In genomic region chr20:5674176-5674660, GRCh38 we compare ENCODE assay signal across 10 cellular contexts.
DNase-seq lines count a peak whose midpoint lies in the region; ATAC-seq and TF ChIP-seq lines count a peak whose summit lies in the region.
"Had no signal": no experiment of that assay in that cellular context is flagged by ENCODE, and none has a peak within 500 bp of the region (broad histone marks: within the 10 kb centered on the region; RNA-seq: fewer than 3 reads in every experiment).

No MANE protein-coding gene starts in this region.

- no peak overlapping the region for H3K4me3 Mint-ChIP-seq in activated CD8-positive, alpha-beta T cell treated with anti-CD3 and anti-CD28 coated beads for 36 hours
- H3K4me3 Mint-ChIP-seq in endothelial cell (ENCODE audit: unreplicated experiment) = no peak overlapping the region

- CTCF ChIA-PET in activated CD8-positive, alpha-beta T cell treated with anti-CD3 and anti-CD28 coated beads for 36 hours (lab: Charles Lee) = interaction anchor here (1.3 kb wide), 1 partner anchor 106 kb away, joined by 3 read pairs; no protein-coding TSS in a partner anchor

- no peak for TF ChIP-seq CTCF in activated CD8-positive, alpha-beta T cell treated with anti-CD3 and anti-CD28 coated beads for 36 hours (IDR thresholded peaks at IDR 0.05)
- no peak for TF ChIP-seq CTCF in endothelial cell (IDR thresholded peaks at IDR 0.05; ENCODE audit: unreplicated experiment)

- no peaks in the 10 kb centered on the region for H3K36me3 Mint-ChIP-seq in activated CD8-positive, alpha-beta T cell treated with anti-CD3 and anti-CD28 coated beads for 36 hours (ENCODE audit: low read depth)
- no peaks in the 10 kb centered on the region for H3K36me3 Mint-ChIP-seq in endothelial cell (ENCODE audit: low read depth, unreplicated experiment)

- H3K4me1 Mint-ChIP-seq in activated CD8-positive, alpha-beta T cell treated with anti-CD3 and anti-CD28 coated beads for 36 hours (ENCODE audit: low read depth) = peaks cover 14% of the 10 kb centered on the region
- peaks cover 6% of the 10 kb centered on the region for H3K4me1 Mint-ChIP-seq in endothelial cell (ENCODE audit: unreplicated experiment)

- intact Hi-C loops in activated CD8-positive, alpha-beta T cell treated with anti-CD3 and anti-CD28 coated beads for 36 hours (cut with micrococcal nuclease) = no loop called here

- no peaks in the 10 kb centered on the region for H3K9me3 Mint-ChIP-seq in activated CD8-positive, alpha-beta T cell treated with anti-CD3 and anti-CD28 coated beads for 36 hours
- no peaks in the 10 kb centered on the region for H3K9me3 Mint-ChIP-seq in endothelial cell (ENCODE audit: unreplicated experiment)

- ATAC-seq in GM18519 (IDR thresholded peaks at IDR 0.05; ENCODE audit: low FRiP score, unreplicated experiment) (peak; percentile 92), GM21723 (IDR thresholded peaks at IDR 0.05; ENCODE audit: unreplicated experiment) (peak; percentile 92)
- peak; percentile 93 for ATAC-seq in activated CD8-positive, alpha-beta T cell treated with anti-CD3 and anti-CD28 coated beads for 36 hours
- ATAC-seq: Panc1 had no signal

- H3K27ac Mint-ChIP-seq in activated CD8-positive, alpha-beta T cell treated with anti-CD3 and anti-CD28 coated beads for 36 hours = peak overlapping the region; percentile 66
- no peak overlapping the region for H3K27ac Mint-ChIP-seq in endothelial cell (ENCODE audit: unreplicated experiment)

- DNase-seq in KG1 (lab: John Stamatoyannopoulos, UW) = peak; percentile 22
- DNase-seq in activated CD8-positive, alpha-beta T cell treated with anti-CD3 and anti-CD28 coated beads for 36 hours = peak; percentile 44
- DNase-seq in stimulated activated CD4-positive, alpha-beta T cell treated with anti-CD3 and anti-CD28 coated beads, Interleukin-1b, Interleukin-23, amount 100 ng/mL, for 48 hours = peak; percentile 38
- no peak for DNase-seq in endothelial cell (ENCODE audit: low spot score)
- DNase-seq in foreskin melanocyte = no peak
- no peak for DNase-seq in pons (ENCODE audit: low spot score)
- DNase-seq: heart right ventricle had no signal

- POLR2A ChIA-PET in activated CD8-positive, alpha-beta T cell treated with anti-CD3 and anti-CD28 coated beads for 36 hours (lab: Charles Lee) = interaction anchor here (0.7 kb wide), 1 partner anchor 17 kb away, joined by 3 read pairs; no protein-coding TSS in a partner anchor

- H3K27me3 Mint-ChIP-seq in activated CD8-positive, alpha-beta T cell treated with anti-CD3 and anti-CD28 coated beads for 36 hours = no peaks in the 10 kb centered on the region
- no peaks in the 10 kb centered on the region for H3K27me3 Mint-ChIP-seq in endothelial cell (ENCODE audit: unreplicated experiment)

Comparison
In these comparisons a context has a peak if more than half of its experiments do, and no peak if none do; other contexts are left out.
1. DNase-seq: peak in KG1 (single experiment), activated CD8-positive, alpha-beta T cell treated with anti-CD3 and anti-CD28 coated beads for 36 hours (single experiment) and stimulated activated CD4-positive, alpha-beta T cell treated with anti-CD3 and anti-CD28 coated beads, Interleukin-1b, Interleukin-23, amount 100 ng/mL, for 48 hours (single experiment); none in endothelial cell (single experiment), foreskin melanocyte (single experiment) and pons (single experiment).
2. Peak in every context shown above with its lines, with median percentiles within 50 percentile points of each other: ATAC-seq.